ENCODE assay signal across 24 cellular contexts in the genomic region with DNA sequence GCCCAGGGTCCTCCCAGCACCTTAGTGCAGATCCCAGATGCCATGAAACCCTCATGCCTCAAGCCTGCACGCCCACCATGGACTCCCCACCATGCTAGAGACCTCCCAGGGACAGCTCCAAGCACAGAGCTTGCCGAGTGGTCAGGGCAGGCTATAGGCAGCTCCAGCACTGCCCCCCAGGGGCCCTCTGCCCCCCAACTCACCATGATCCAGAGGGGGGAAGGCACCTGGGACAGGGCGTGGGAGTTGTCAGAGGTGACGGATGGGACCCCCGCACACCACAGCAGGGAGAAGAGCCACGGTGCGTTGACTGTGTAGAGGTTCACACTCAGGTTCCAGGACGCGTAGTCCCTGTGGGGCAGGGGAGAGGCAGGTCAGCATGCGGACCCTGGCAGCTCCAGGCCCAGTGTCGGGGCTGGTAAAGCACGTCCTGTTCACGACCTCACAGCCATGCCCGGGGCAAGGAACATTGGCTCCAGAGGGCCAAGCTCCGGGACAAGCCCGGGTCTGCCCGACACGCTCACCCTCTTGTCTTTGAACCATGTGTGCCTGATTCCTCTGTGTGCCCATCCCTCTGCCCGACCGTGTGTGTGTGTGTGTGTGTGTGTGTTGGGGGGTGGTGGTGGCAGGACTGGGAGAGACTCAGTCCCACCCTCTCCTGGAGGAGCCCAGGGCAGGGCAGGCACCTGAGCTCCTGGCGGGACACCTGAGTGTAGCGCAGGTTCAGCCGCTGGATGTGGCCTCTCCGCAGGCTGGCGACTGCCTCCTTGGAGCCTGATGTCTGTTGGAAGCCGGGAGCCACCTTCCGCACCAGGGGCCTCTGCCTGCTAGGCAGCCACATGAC.
"Had no signal": no experiment of that assay in that cellular context is flagged by ENCODE, and none has a peak within 500 bp of the region (broad histone marks: within the 10 kb centered on the region; RNA-seq: fewer than 3 reads in every experiment).

No MANE protein-coding gene starts in this region.

- H3K36me3 ChIP-seq: brain microvascular endothelial cell, cardiac muscle cell, Peyer's patch had no signal

- H3K27ac ChIP-seq: brain microvascular endothelial cell, cardiac muscle cell, Peyer's patch, RWPE1, VCaP had no signal

- H3K9me3 ChIP-seq: Peyer's patch had no signal

- H3K4me3 ChIP-seq: cardiac muscle cell, Peyer's patch had no signal

- H3K27me3 ChIP-seq: brain microvascular endothelial cell, cardiac muscle cell, Peyer's patch had no signal

- H3K4me1 ChIP-seq: Peyer's patch had no signal

- ATAC-seq: activated T-helper 17 cell treated with anti-CD3 and anti-CD28 coated beads, Interleukin-2, amount 50 U/mL, for 72 hours had no signal

- DNase-seq: activated CD4-positive, alpha-beta memory T cell treated with anti-CD3 and anti-CD28 coated beads, Interleukin-2, amount 10 ng/mL, durations not matched to agents 7 days and 5 days; activated CD4-positive, alpha-beta T cell treated with anti-CD3 and anti-CD28 coated beads, Interleukin-2, amount 10 ng/mL, durations not matched to agents 7 days and 5 days; activated CD4-positive, CD25-positive, alpha-beta regulatory T cell; activated gamma-delta T cell; activated naive CD4-positive, alpha-beta T cell treated with anti-CD3 and anti-CD28 coated beads, Interleukin-2, amount 10 ng/mL, durations not matched to agents 7 days and 5 days; activated naive CD8-positive, alpha-beta T cell treated with anti-CD3 and anti-CD28 coated beads for 36 hours; activated T-cell treated with anti-CD3 and anti-CD28 coated beads for 4 hours; activated T-cell treated with anti-CD3 and anti-CD28 coated beads, Interleukin-2, amount 50 U/mL, for 48 hours; brain microvascular endothelial cell; Karpas-422; MM.1S; NCI-H1105; NCI-H1436; NCI-H1694 treated with DMSO at 0.1 percent for 48 hours; NCI-H2081; NCI-H446; NCI-H524; Peyer's patch; SIG-M5; T-helper 2 cell had no signal
